1 cellular context compared by ENCODE assay signal in the genomic region with DNA sequence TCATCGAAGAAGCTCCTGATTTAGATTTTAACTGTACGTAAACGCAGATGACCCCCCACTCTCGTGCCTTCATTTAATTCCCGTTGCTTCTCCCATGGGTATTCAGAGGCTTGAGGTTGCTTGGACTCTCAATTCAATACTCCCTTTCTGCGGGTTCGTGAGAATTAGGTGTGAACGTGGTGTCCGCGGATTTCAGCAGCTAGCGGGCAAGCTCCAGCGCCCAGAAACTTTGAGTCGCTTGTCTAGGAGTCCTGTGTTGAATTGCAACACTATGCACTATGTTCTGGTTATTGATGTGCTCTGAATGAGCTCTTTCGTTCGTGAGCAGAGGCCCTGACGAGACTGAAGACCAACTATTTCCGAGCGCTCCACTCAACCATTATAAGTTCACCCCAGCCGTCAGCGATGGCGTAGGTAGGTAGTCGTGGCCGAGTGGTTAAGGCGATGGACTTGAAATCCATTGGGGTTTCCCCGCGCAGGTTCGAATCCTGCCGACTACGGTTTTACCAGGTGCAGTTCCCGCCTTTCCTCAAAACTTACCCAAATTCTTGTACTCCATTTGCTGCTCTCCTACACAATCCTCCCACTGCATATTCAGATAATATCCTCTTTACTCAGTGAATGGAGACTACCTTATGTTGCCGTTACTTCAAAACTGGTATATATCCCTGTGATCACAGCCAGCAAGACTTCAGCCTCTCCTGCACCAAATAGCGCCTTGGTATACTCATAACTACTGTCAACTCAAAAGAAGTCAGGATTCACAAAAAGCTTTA.
TF ChIP-seq lines count a peak whose summit lies in the region.

No MANE protein-coding gene starts in this region.

TF ChIP-seq in HCT116, 20 proteins besides CTCF, POLR2A, EP300 and RAD21 (continued from another document):
- TF ChIP-seq, protein P1, sequence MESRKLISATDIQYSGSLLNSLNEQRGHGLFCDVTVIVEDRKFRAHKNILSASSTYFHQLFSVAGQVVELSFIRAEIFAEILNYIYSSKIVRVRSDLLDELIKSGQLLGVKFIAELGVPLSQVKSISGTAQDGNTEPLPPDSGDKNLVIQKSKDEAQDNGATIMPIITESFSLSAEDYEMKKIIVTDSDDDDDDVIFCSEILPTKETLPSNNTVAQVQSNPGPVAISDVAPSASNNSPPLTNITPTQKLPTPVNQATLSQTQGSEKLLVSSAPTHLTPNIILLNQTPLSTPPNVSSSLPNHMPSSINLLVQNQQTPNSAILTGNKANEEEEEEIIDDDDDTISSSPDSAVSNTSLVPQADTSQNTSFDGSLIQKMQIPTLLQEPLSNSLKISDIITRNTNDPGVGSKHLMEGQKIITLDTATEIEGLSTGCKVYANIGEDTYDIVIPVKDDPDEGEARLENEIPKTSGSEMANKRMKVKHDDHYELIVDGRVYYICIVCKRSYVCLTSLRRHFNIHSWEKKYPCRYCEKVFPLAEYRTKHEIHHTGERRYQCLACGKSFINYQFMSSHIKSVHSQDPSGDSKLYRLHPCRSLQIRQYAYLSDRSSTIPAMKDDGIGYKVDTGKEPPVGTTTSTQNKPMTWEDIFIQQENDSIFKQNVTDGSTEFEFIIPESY (IDR thresholded peaks at IDR 0.05; ENCODE audit: extremely low read depth, insufficient replicate concordance, low read length): no peak
- TF ChIP-seq, protein P2, sequence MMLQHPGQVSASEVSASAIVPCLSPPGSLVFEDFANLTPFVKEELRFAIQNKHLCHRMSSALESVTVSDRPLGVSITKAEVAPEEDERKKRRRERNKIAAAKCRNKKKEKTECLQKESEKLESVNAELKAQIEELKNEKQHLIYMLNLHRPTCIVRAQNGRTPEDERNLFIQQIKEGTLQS (IDR thresholded peaks at IDR 0.05): peak; percentile 95
- TF ChIP-seq SP1 (IDR thresholded peaks at IDR 0.05; ENCODE audit: low read depth) (no peak), CEBPB (IDR thresholded peaks at IDR 0.05; ENCODE audit: low read depth) (peak; percentile 18), YY1 (IDR thresholded peaks at IDR 0.05; ENCODE audit: extremely low read depth, insufficient replicate concordance, low read depth, low read length) (peak; percentile 47)
